8 cellular contexts compared by ENCODE assay signal in genomic region chr15:69463182-69463756, GRCh38. TPM values are rescaled to one million over a fixed set of nuclear protein-coding genes. Genes with fewer than 3 reads are reported as not detected.
DNase-seq lines count a peak whose midpoint lies in the region; ATAC-seq and TF ChIP-seq lines count a peak whose summit lies in the region.

No MANE protein-coding gene starts in this region.

- peaks cover 21% of the 10 kb centered on the region for H3K4me1 Mint-ChIP-seq in activated CD4-positive, alpha-beta T cell treated with anti-CD3 and anti-CD28 coated beads, Interleukin-2, amount 10 ng/mL, durations not matched to agents 24 days and 14 days

- H3K4me1 ChIP-seq in thoracic aorta (ENCODE audit: control insufficient read depth in 1 of 2, low read depth in 2 of 2): peaks cover 6 to 16% of the 10 kb centered on the region in 2 donors

- DNase-seq in activated CD4-positive, alpha-beta T cell treated with anti-CD3 and anti-CD28 coated beads, Interleukin-2, amount 10 ng/mL, durations not matched to agents 24 days and 14 days: no peak
- DNase-seq in activated CD4-positive, alpha-beta T cell treated with anti-CD3 and anti-CD28 coated beads for 4 hours: no peak
- peak; percentile 39 for DNase-seq in amniotic epithelial cell (ENCODE audit: low read depth)
- peak; percentile 37 for DNase-seq in kidney tubule cell (ENCODE audit: low spot score)
- no peak for DNase-seq in thoracic aorta (ENCODE audit: low spot score)
- no peak for DNase-seq in 8988T
- no peak for DNase-seq in cerebellar cortex (ENCODE audit: low spot score)
- DNase-seq in GM19238 (ENCODE audit: insufficient read length, low spot score): no peak

- no peaks in the 10 kb centered on the region for H3K36me3 ChIP-seq in thoracic aorta

- no peaks in the 10 kb centered on the region for H3K9me3 Mint-ChIP-seq in activated CD4-positive, alpha-beta T cell treated with anti-CD3 and anti-CD28 coated beads, Interleukin-2, amount 10 ng/mL, durations not matched to agents 24 days and 14 days

- H3K36me3 Mint-ChIP-seq in activated CD4-positive, alpha-beta T cell treated with anti-CD3 and anti-CD28 coated beads, Interleukin-2, amount 10 ng/mL, durations not matched to agents 24 days and 14 days (ENCODE audit: low read depth): peaks cover 5% of the 10 kb centered on the region

- peak overlapping the region; percentile 90 for H3K4me3 Mint-ChIP-seq in activated CD4-positive, alpha-beta T cell treated with anti-CD3 and anti-CD28 coated beads, Interleukin-2, amount 10 ng/mL, durations not matched to agents 24 days and 14 days

- no peaks in the 10 kb centered on the region for H3K9me3 ChIP-seq in thoracic aorta

- TF ChIP-seq CTCF in thoracic aorta (IDR thresholded peaks at IDR 0.05): no peak

- peaks cover 7% of the 10 kb centered on the region for H3K27me3 Mint-ChIP-seq in activated CD4-positive, alpha-beta T cell treated with anti-CD3 and anti-CD28 coated beads, Interleukin-2, amount 10 ng/mL, durations not matched to agents 24 days and 14 days

- no peak for ATAC-seq in thoracic aorta (ENCODE audit: insufficient number of reproducible peaks, low FRiP score, low read depth)

- peak overlapping the region; percentile 74 for H3K4me3 ChIP-seq in thoracic aorta

- H3K27me3 ChIP-seq in thoracic aorta (replicated peaks; ENCODE audit: insufficient read depth): no peaks in the 10 kb centered on the region

- peak overlapping the region; percentile 89 for H3K27ac Mint-ChIP-seq in activated CD4-positive, alpha-beta T cell treated with anti-CD3 and anti-CD28 coated beads, Interleukin-2, amount 10 ng/mL, durations not matched to agents 24 days and 14 days

- intact Hi-C loops in activated CD4-positive, alpha-beta T cell treated with anti-CD3 and anti-CD28 coated beads, Interleukin-2, amount 10 ng/mL, durations not matched to agents 24 days and 14 days (cut with micrococcal nuclease): no loop called here

- peak overlapping the region; percentile 80 to 84 for H3K27ac ChIP-seq in thoracic aorta

RNA-seq across cellular contexts. Expression of gene RPLP1, which starts 10.7 kb away (rescaled TPM):
- 1,827 and 1,829 TPM in 2 replicates for total RNA-seq in activated CD4-positive, alpha-beta T cell treated with anti-CD3 and anti-CD28 coated beads, Interleukin-2, amount 10 ng/mL, durations not matched to agents 24 days and 14 days
- 100 to 1,000 TPM; 444 to 515 TPM for total RNA-seq in thoracic aorta

RNA-seq across cellular contexts. Expression of gene KIF23, which starts 49.1 kb away (rescaled TPM):
- total RNA-seq in activated CD4-positive, alpha-beta T cell treated with anti-CD3 and anti-CD28 coated beads, Interleukin-2, amount 10 ng/mL, durations not matched to agents 24 days and 14 days: 36.0 and 40.0 TPM in 2 replicates
- 10 to 100 TPM in 1 of 2 donors, 1 to 10 TPM in 1; 9.8 to 20.6 TPM for total RNA-seq in thoracic aorta

Comparison
In these comparisons a context has a peak if more than half of its experiments do, and no peak if none do; other contexts are left out.
1. DNase-seq: peak in amniotic epithelial cell (single experiment) and kidney tubule cell (single experiment); none in activated CD4-positive, alpha-beta T cell treated with anti-CD3 and anti-CD28 coated beads, Interleukin-2, amount 10 ng/mL, durations not matched to agents 24 days and 14 days (single experiment), activated CD4-positive, alpha-beta T cell treated with anti-CD3 and anti-CD28 coated beads for 4 hours (0 of 2), thoracic aorta (single experiment), 8988T (single experiment), cerebellar cortex (single experiment) and GM19238 (single experiment).